Comparison of ENCODE assay signal across 34 cellular contexts in the genomic region with DNA sequence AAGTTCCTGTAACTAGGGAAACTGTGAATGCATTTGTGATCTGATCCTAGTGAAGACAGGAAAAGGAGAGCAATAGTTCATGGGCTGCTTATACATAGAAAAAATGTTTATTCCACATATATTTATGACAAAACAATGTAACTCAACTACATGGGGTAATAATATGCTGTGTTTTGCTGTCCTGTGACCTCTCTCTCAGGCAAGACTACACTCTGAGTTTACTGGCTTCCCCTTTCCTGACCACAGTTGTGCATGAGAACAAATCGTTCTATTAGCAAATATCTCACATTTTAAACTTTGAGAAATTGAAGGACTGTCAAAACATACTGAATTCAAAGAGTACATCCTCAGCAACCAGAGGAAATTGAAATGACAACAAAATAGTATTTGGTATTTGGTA.
"Had no signal": no experiment of that assay in that cellular context is flagged by ENCODE, and none has a peak within 500 bp of the region (broad histone marks: within the 10 kb centered on the region; RNA-seq: fewer than 3 reads in every experiment).

No MANE protein-coding gene starts in this region.

- H3K36me3 ChIP-seq: brain microvascular endothelial cell, esophagus squamous epithelium, gastrocnemius medialis had no signal

- H3K27ac ChIP-seq: brain microvascular endothelial cell, epithelial cell of prostate, esophagus squamous epithelium, foreskin keratinocyte, gastrocnemius medialis, VCaP had no signal

- H3K4me3 Mint-ChIP-seq: activated B cell treated with CpG ODN at 0.5 μM for 24 hours; activated CD8-positive, alpha-beta T cell treated with anti-CD3 and anti-CD28 coated beads for 36 hours; activated naive CD8-positive, alpha-beta T cell; activated T-cell treated with anti-CD3 and anti-CD28 coated beads, Interleukin-2, amount 50 U/mL, for 4 hours; activated T-helper 17 cell treated with anti-CD3 and anti-CD28 coated beads, Interleukin-2, amount 50 U/mL, for 72 hours; central memory CD8-positive, alpha-beta T cell; effector memory CD8-positive, alpha-beta T cell had no signal

- H3K27me3 ChIP-seq: brain microvascular endothelial cell, esophagus squamous epithelium, foreskin keratinocyte, gastrocnemius medialis had no signal

- H3K36me3 Mint-ChIP-seq: activated naive CD8-positive, alpha-beta T cell had no signal

- H3K4me1 ChIP-seq: foreskin keratinocyte, gastrocnemius medialis had no signal

- H3K27me3 Mint-ChIP-seq: activated B cell treated with CpG ODN at 0.5 μM for 24 hours; activated CD8-positive, alpha-beta T cell treated with anti-CD3 and anti-CD28 coated beads for 36 hours; activated naive CD8-positive, alpha-beta T cell; central memory CD8-positive, alpha-beta T cell; effector memory CD8-positive, alpha-beta T cell had no signal

- H3K4me3 ChIP-seq: esophagus squamous epithelium, gastrocnemius medialis had no signal

- H3K4me1 Mint-ChIP-seq: activated B cell treated with CpG ODN at 0.5 μM for 24 hours; activated T-helper 17 cell treated with anti-CD3 and anti-CD28 coated beads, Interleukin-2, amount 50 U/mL, for 72 hours; central memory CD8-positive, alpha-beta T cell had no signal

- ATAC-seq: activated CD4-positive, CD25-positive, alpha-beta regulatory T cell treated with anti-CD3 and anti-CD28 coated beads, Interleukin-2, amount 50 U/mL, for 24 hours; activated CD8-positive, alpha-beta T cell treated with anti-CD3 and anti-CD28 coated beads for 36 hours; activated T-cell treated with anti-CD3 and anti-CD28 coated beads, Interleukin-2, amount 50 U/mL, for 4 hours; activated T-helper 17 cell treated with anti-CD3 and anti-CD28 coated beads, Interleukin-2, amount 50 U/mL, for 72 hours; effector memory CD8-positive, alpha-beta T cell; foreskin keratinocyte; gastrocnemius medialis had no signal

- H3K27ac Mint-ChIP-seq: activated B cell treated with CpG ODN at 0.5 μM for 24 hours; activated CD8-positive, alpha-beta T cell treated with anti-CD3 and anti-CD28 coated beads for 36 hours; activated naive CD8-positive, alpha-beta T cell; activated T-helper 17 cell treated with anti-CD3 and anti-CD28 coated beads, Interleukin-2, amount 50 U/mL, for 72 hours; effector memory CD8-positive, alpha-beta T cell had no signal

- FAIRE-seq: astrocyte, bronchial epithelial cell, colon, TTC549 had no signal

- DNase-seq: activated B cell treated with CpG ODN at 0.5 μM for 24 hours; activated CD4-positive, alpha-beta T cell treated with anti-CD3 and anti-CD28 coated beads for 48 hours; activated CD4-positive, alpha-beta T cell treated with anti-CD3 and anti-CD28 coated beads, Interleukin-2, amount 50 U/mL, for 1 hour; activated CD4-positive, alpha-beta T cell treated with anti-CD3 and anti-CD28 coated beads, Interleukin-2, amount 50 U/mL, for 48 hours; activated CD8-positive, alpha-beta memory T cell treated with anti-CD3 and anti-CD28 coated beads for 24 hours; activated CD8-positive, alpha-beta T cell treated with anti-CD3 and anti-CD28 coated beads for 36 hours; activated effector memory CD4-positive, alpha-beta T cell treated with Interleukin-2 at 50 U/mL for 16 hours; activated gamma-delta T cell treated with Interleukin-2 at 50 U/mL for 16 hours; activated naive CD4-positive, alpha-beta T cell treated with anti-CD3 and anti-CD28 coated beads, Interleukin-2, amount 50 U/mL, for 16 hours; activated naive CD4-positive, alpha-beta T cell treated with Interleukin-2 at 50 U/mL for 16 hours; activated T-cell treated with anti-CD3 and anti-CD28 coated beads, Interleukin-2, amount 50 U/mL, for 4 hours; amniotic stem cell; anterior cingulate cortex; brain microvascular endothelial cell; cortex of kidney; dermis blood vessel endothelial cell; effector CD4-positive, alpha-beta T cell; effector memory CD8-positive, alpha-beta T cell; esophagus squamous epithelium; foreskin keratinocyte; gastrocnemius medialis; hippocampal formation; T-helper 1 cell; T-helper 2 cell had no signal

- H3K9me3 ChIP-seq: esophagus squamous epithelium, gastrocnemius medialis had no signal
